Comparison of ENCODE assay signal across 11 cellular contexts in genomic region chr13:95643009-95643408, GRCh38. TPM values are rescaled to one million over a fixed set of nuclear protein-coding genes. Genes with fewer than 3 reads are reported as not detected.
DNase-seq lines count a peak whose midpoint lies in the region; TF ChIP-seq lines count a peak whose summit lies in the region.
"Had no signal": no experiment of that assay in that cellular context is flagged by ENCODE, and none has a peak within 500 bp of the region (broad histone marks: within the 10 kb centered on the region; RNA-seq: fewer than 3 reads in every experiment).

No MANE protein-coding gene starts in this region.

- H4K20me1 ChIP-seq in GM23248 (ENCODE audit: insufficient read depth) (no peaks in the 10 kb centered on the region), hepatocyte (ENCODE audit: insufficient read depth, poor library complexity, severe bottlenecking) (no peaks in the 10 kb centered on the region)

- H3K9ac ChIP-seq in GM23248: peak overlapping the region; percentile 76

- peak overlapping the region; percentile 79 for H3K4me3 ChIP-seq in GM23248
- peak overlapping the region; percentile 66 to 77 for H3K4me3 ChIP-seq in ascending aorta
- H3K4me3 ChIP-seq in hepatocyte: peak overlapping the region; percentile 88
- H3K4me3 ChIP-seq in retinal pigment epithelial cell (ENCODE audit: low read length): peak overlapping the region; percentile 71

- H3K4me2 ChIP-seq in GM23248 (ENCODE audit: unreplicated experiment) (peak overlapping the region; percentile 90), hepatocyte (peak overlapping the region; percentile 94)

- H3K27ac ChIP-seq in GM23248: no peak overlapping the region
- H3K27ac ChIP-seq in ascending aorta: peak overlapping the region; percentile 70 to 72
- peak overlapping the region; percentile 74 for H3K27ac ChIP-seq in hepatocyte

- H3K9me3 ChIP-seq in GM23248 (ENCODE audit: low read depth) (no peaks in the 10 kb centered on the region), ascending aorta (no peaks in the 10 kb centered on the region), hepatocyte (ENCODE audit: low read depth) (no peaks in the 10 kb centered on the region)
- H3K9me3 ChIP-seq: gastroesophageal sphincter had no signal

- in situ Hi-C loops in GM23248 (cut with MboI): no loop called here

- H3K27me3 ChIP-seq in GM23248 (replicated peaks; ENCODE audit: insufficient read depth) (no peaks in the 10 kb centered on the region), ascending aorta (no peaks in the 10 kb centered on the region), hepatocyte (peaks cover 19% of the 10 kb centered on the region)

- WGBS in GM23248 (ENCODE audit: low coverage in 1 of 2, low lambda C conversion rate in 2 of 2, missing lambda C conversion rate in 2 of 2), 2 experiments: 93 to 95% methylated on average over 4 of the region's 4 CpGs
- WGBS in hepatocyte (ENCODE audit: low lambda C conversion rate, missing lambda C conversion rate): 47% methylated on average over 4 of the region's 4 CpGs

- H3K9me2 ChIP-seq in GM23248 (ENCODE audit: insufficient read depth) (no peaks in the 10 kb centered on the region), hepatocyte (replicated peaks; ENCODE audit: insufficient read depth) (no peaks in the 10 kb centered on the region)

- H3K79me2 ChIP-seq in GM23248 (ENCODE audit: insufficient read depth) (peaks cover 24% of the 10 kb centered on the region), hepatocyte (peaks cover 3% of the 10 kb centered on the region)

- DNase-seq in GM23248: no peak
- no peak for DNase-seq in ascending aorta (ENCODE audit: low spot score in 2 of 2)
- DNase-seq in hepatocyte (ENCODE audit: low spot score): no peak
- DNase-seq in retinal pigment epithelial cell (ENCODE audit: low read depth): no peak
- no peak for DNase-seq in nucleus accumbens (lab: John Stamatoyannopoulos, UW)
- no peak for DNase-seq in COLO829 (ENCODE audit: low spot score)
- DNase-seq in NCI-H446 (lab: John Stamatoyannopoulos, UW): no peak
- DNase-seq in RKO (ENCODE audit: low spot score): no peak
- DNase-seq: activated CD4-positive, alpha-beta T cell treated with anti-CD3 and anti-CD28 coated beads for 48 hours; NCI-H2081 treated with DMSO at 0.1 percent for 48 hours had no signal

- H2AFZ ChIP-seq in GM23248: peak overlapping the region; percentile 100
- peak overlapping the region; percentile 80 for H2AFZ ChIP-seq in hepatocyte

- TF ChIP-seq CTCF in ascending aorta (IDR thresholded peaks at IDR 0.05): no peak
- no peak for TF ChIP-seq CTCF in hepatocyte (IDR thresholded peaks at IDR 0.05; ENCODE audit: poor library complexity)
- no peak for TF ChIP-seq CTCF in retinal pigment epithelial cell (conservative IDR thresholded peaks at IDR 0.05; ENCODE audit: low read depth, low read length)

- H3F3A ChIP-seq in GM23248 (ENCODE audit: insufficient read depth): 0 out of 2 replicates have a peak, but pooled peaks cover 7% of the 10 kb centered on the region

- intact Hi-C loops in ascending aorta (cut with DNase I): no loop called here

- H3K36me3 ChIP-seq in GM23248 (ENCODE audit: low read depth): peaks cover 6% of the 10 kb centered on the region; the same call in 1 of the 2 replicates
- no peaks in the 10 kb centered on the region for H3K36me3 ChIP-seq in ascending aorta
- no peaks in the 10 kb centered on the region for H3K36me3 ChIP-seq in hepatocyte (replicated peaks; ENCODE audit: insufficient read depth, low read depth)
- H3K36me3 ChIP-seq: gastroesophageal sphincter had no signal

- H3K4me1 ChIP-seq in GM23248 (ENCODE audit: insufficient read depth): peaks cover 12% of the 10 kb centered on the region
- H3K4me1 ChIP-seq in ascending aorta: peaks cover 4 to 7% of the 10 kb centered on the region in 2 donors
- H3K4me1 ChIP-seq in hepatocyte (ENCODE audit: insufficient read depth): peaks cover 9% of the 10 kb centered on the region

RNA-seq across cellular contexts. Expression of gene DZIP1, which starts 1.5 kb away (rescaled TPM):
- total RNA-seq in GM23248 (2014; rRNA removed; shearing (Covaris generic)): 22.8 and 25.3 TPM in 2 replicates
- polyA plus RNA-seq in GM23248 (2016; fragmentation: Nextera tagmentation; extraction: Ambion mirVana) (5.8 and 8.0 TPM in 2 replicates), hepatocyte (4.2 and 7.2 TPM in 2 replicates)
- total RNA-seq in ascending aorta (12.7 TPM), hepatocyte (17.2 and 23.2 TPM in 2 replicates)

RNA-seq across cellular contexts. Expression of gene DNAJC3, which starts 33.9 kb away (rescaled TPM):
- total RNA-seq in GM23248 (2014; rRNA removed; shearing (Covaris generic)): 42.1 and 42.4 TPM in 2 replicates
- polyA plus RNA-seq in GM23248 (2016; fragmentation: Nextera tagmentation; extraction: Ambion mirVana): 39.1 and 39.5 TPM in 2 replicates
- 44.3 TPM for total RNA-seq in ascending aorta
- total RNA-seq in hepatocyte: 80.7 and 91.4 TPM in 2 replicates
- 27.1 and 30.2 TPM in 2 replicates for polyA plus RNA-seq in hepatocyte
